In the genomic region with DNA sequence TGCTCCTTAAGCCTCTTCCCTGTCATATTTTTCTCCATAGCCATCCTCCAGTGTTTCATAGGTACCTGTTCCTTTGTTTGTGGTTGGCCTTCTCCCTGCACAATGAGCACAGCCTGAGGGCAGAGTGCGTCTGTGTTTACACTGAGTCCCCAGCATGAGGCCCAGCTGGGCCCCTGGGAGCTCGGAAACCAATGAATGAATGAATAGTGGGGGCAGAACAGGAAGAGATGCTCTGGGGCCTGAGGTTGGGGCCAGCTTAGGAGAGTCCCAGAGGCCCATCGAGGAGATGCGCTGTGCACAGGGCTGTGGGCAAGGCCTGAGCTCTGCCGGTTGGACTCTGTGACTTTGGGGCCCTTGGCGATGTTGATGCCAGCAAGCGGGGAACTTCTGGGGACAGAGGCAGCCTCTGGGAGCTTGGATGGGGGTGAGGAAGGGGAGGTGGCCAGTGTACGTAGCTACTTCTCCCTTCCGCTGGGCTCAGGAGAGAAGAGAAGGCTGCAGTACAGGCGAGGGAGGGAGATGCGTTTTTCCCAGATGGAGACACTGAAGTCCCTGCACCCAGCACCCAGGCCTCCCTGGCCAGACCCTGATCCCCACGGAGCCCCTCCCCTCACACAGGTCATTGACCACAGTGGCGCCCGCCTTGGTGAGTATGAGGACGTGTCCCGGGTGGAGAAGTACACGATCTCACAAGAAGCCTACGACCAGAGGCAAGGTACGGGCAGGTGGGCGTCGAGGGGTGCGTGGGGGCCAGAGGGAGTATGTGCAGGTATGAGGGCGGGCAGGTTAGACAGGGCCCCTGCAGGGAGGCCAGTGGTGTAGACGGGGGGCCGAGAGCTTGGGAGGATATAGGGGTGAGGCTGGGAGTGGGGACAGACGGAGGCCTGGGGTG, we compare ENCODE assay signal across 18 cellular contexts. TPM values are rescaled to one million over a fixed set of nuclear protein-coding genes. Genes with fewer than 3 reads are reported as not detected.
DNase-seq lines count a peak whose midpoint lies in the region; ATAC-seq and TF ChIP-seq lines count a peak whose summit lies in the region.
"Had no signal": no experiment of that assay in that cellular context is flagged by ENCODE, and none has a peak within 500 bp of the region (broad histone marks: within the 10 kb centered on the region; RNA-seq: fewer than 3 reads in every experiment).

No MANE protein-coding gene starts in this region.

- no peak for TF ChIP-seq POLR2A in vagina (IDR thresholded peaks at IDR 0.05)

- H3K36me3 Mint-ChIP-seq in WTC11, result peaks cover 43% of the 10 kb centered on the region
- H3K36me3 Mint-ChIP-seq in neural progenitor cell, result peaks cover 12% of the 10 kb centered on the region

- intact Hi-C loops in vagina (cut with DNase I), result no loop called here

- CTCF ChIA-PET in HEK293 (lab: Yijun Ruan, JAX), result interaction anchor here (0.6 to 1.5 kb wide), 5 partner anchors 11 to 416 kb away, joined by 3 to 4 read pairs (median 4); partner anchors contain the start of gene ZBTB32
- CTCF ChIA-PET in WTC11 (lab: Charles Lee), result interaction anchor here (0.6 kb wide), 1 partner anchor 527 kb away, joined by 3 read pairs; no protein-coding TSS in a partner anchor

- H3K27me3 ChIP-seq in neural progenitor cell, result no peaks in the 10 kb centered on the region
- no peaks in the 10 kb centered on the region for H3K27me3 ChIP-seq in vagina
- H3K27me3 ChIP-seq: suprapubic skin had no signal

- H3K4me1 Mint-ChIP-seq in WTC11, result peaks cover 18% of the 10 kb centered on the region
- peaks cover 9% of the 10 kb centered on the region for H3K4me1 Mint-ChIP-seq in neural progenitor cell

- peak overlapping the region; percentile 79 for H3K27ac ChIP-seq in HEK293 (ENCODE audit: extremely low read depth, low read depth, low read length)
- H3K27ac ChIP-seq in neural progenitor cell, result peak overlapping the region; percentile 70
- H3K27ac ChIP-seq in vagina, result no peak overlapping the region
- H3K27ac ChIP-seq: suprapubic skin had no signal

- DNase-seq in NCI-H2081 (lab: John Stamatoyannopoulos, UW) (peak; percentile 59 to 80), NCI-H2081 treated with DMSO at 0.1 percent for 48 hours (lab: John Stamatoyannopoulos, UW) (no peak), WTC11 (ENCODE audit: low spot score) (no peak), neural progenitor cell (ENCODE audit: low spot score) (no peak), LoVo (ENCODE audit: low spot score) (no peak), NK-92 (lab: John Stamatoyannopoulos, UW; ENCODE audit: unreplicated experiment) (no peak), vagina (ENCODE audit: extremely low spot score in 2 of 2) (no peak)
- DNase-seq: activated naive CD4-positive, alpha-beta T cell treated with anti-CD3 and anti-CD28 coated beads, Interleukin-2, amount 10 ng/mL, durations not matched to agents 7 days and 5 days; CD8-positive, alpha-beta memory T cell; GF-D8; left colon; NCI-H2227 treated with DMSO at 0.1 percent for 48 hours had no signal

- peaks cover 25% of the 10 kb centered on the region for H3K4me1 ChIP-seq in HEK293 (ENCODE audit: control insufficient read depth, insufficient read depth, low read length)
- H3K4me1 ChIP-seq in neural progenitor cell, result peaks cover 15% of the 10 kb centered on the region
- peaks cover 23% of the 10 kb centered on the region for H3K4me1 ChIP-seq in vagina

- H3F3A ChIP-seq in neural progenitor cell (ENCODE audit: low read depth), result peaks cover 5% of the 10 kb centered on the region

- peaks cover 12% of the 10 kb centered on the region for H4K20me1 ChIP-seq in neural progenitor cell (ENCODE audit: low read depth)

- H3K9ac ChIP-seq in neural progenitor cell, result no peak overlapping the region

- no peaks in the 10 kb centered on the region for H3K27me3 Mint-ChIP-seq in WTC11 (ENCODE audit: low read depth)
- H3K27me3 Mint-ChIP-seq in neural progenitor cell (ENCODE audit: insufficient read depth, low read depth), result peaks cover 5% of the 10 kb centered on the region

- H3K36me3 ChIP-seq in HEK293 (ENCODE audit: control insufficient read depth in 2 of 2, insufficient read depth in 1 of 2, low read length in 2 of 2) (peaks cover 73 to 85% of the 10 kb centered on the region in 2 experiments), neural progenitor cell (no peaks in the 10 kb centered on the region), vagina (peaks cover 0 to 51% of the 10 kb centered on the region in 2 donors)

- peak overlapping the region; percentile 61 for H3K4me2 ChIP-seq in neural progenitor cell

- H3K9me3 ChIP-seq in HEK293 (ENCODE audit: control insufficient read depth, insufficient read depth, low read depth, low read length) (no peaks in the 10 kb centered on the region), neural progenitor cell (ENCODE audit: low read depth) (no peaks in the 10 kb centered on the region), vagina (no peaks in the 10 kb centered on the region)
- H3K9me3 ChIP-seq: suprapubic skin had no signal

- H3K27ac Mint-ChIP-seq in WTC11, result peak overlapping the region; percentile 42
- H3K27ac Mint-ChIP-seq in neural progenitor cell, result peak overlapping the region; percentile 5
- H3K27ac Mint-ChIP-seq: activated naive CD4-positive, alpha-beta T cell treated with anti-CD3 and anti-CD28 coated beads, Interleukin-2, amount 10 ng/mL, durations not matched to agents 7 days and 5 days had no signal

- no peak overlapping the region for H2AFZ ChIP-seq in neural progenitor cell (replicated peaks)

- H3K4me3 ChIP-seq in HEK293 (ENCODE audit: low read depth, low read length) (no peak overlapping the region), neural progenitor cell (no peak overlapping the region), vagina (no peak overlapping the region)
- H3K4me3 ChIP-seq: suprapubic skin had no signal

- H3K79me2 ChIP-seq in neural progenitor cell (ENCODE audit: low read depth), result peaks cover 18% of the 10 kb centered on the region

- POLR2A ChIA-PET in HEK293 (lab: Yijun Ruan, JAX) (interaction anchor here (0.5 to 1.1 kb wide), 6 partner anchors 8 to 94 kb away, joined by 3 to 7 read pairs (median 3); partner anchors contain the start of genes CAPNS1, ZNF146 and ZNF565), WTC11 (lab: Charles Lee) (interaction anchor here (0.5 kb wide), 1 partner anchor 188 kb away, joined by 3 read pairs; no protein-coding TSS in a partner anchor)

- H3K4me3 Mint-ChIP-seq in WTC11, result 0 out of 2 replicates have a peak overlapping the region, but pooled peaks have one; percentile 18
- H3K4me3 Mint-ChIP-seq in neural progenitor cell, result no peak overlapping the region
- H3K4me3 Mint-ChIP-seq: activated naive CD4-positive, alpha-beta T cell treated with anti-CD3 and anti-CD28 coated beads, Interleukin-2, amount 10 ng/mL, durations not matched to agents 7 days and 5 days had no signal

- ATAC-seq in WTC11, result no peak
- ATAC-seq: left colon had no signal

- TF ChIP-seq CTCF in HEK293 (tag by site-specific recombination; IDR thresholded peaks at IDR 0.05), result no peak
- TF ChIP-seq CTCF in WTC11 (IDR thresholded peaks at IDR 0.05), result no peak
- no peak for TF ChIP-seq CTCF in neural progenitor cell (IDR thresholded peaks at IDR 0.05)
- no peak for TF ChIP-seq CTCF in vagina (IDR thresholded peaks at IDR 0.05)

- no peaks in the 10 kb centered on the region for H3K9me3 Mint-ChIP-seq in WTC11
- H3K9me3 Mint-ChIP-seq in neural progenitor cell, result no peaks in the 10 kb centered on the region
- H3K9me3 Mint-ChIP-seq: activated naive CD4-positive, alpha-beta T cell treated with anti-CD3 and anti-CD28 coated beads, Interleukin-2, amount 10 ng/mL, durations not matched to agents 7 days and 5 days; CD8-positive, alpha-beta memory T cell had no signal

TF ChIP-seq in HEK293, 187 proteins besides CTCF, POLR2A, EP300 and RAD21 (continues in another document):
- TF ChIP-seq ZFP69B (tag by site-specific recombination; IDR thresholded peaks at IDR 0.05) (no peak), ZBTB48 (tag by site-specific recombination; IDR thresholded peaks at IDR 0.05) (peak; percentile 44; the same call in 1 of the 2 replicates), ZNF138 (tag by site-specific recombination; IDR thresholded peaks at IDR 0.05; ENCODE audit: borderline replicate concordance) (no peak), ZBTB7A (tag by site-specific recombination; IDR thresholded peaks at IDR 0.05; ENCODE audit: low read depth) (no peak), ZFHX2 (tag by site-specific recombination; conservative IDR thresholded peaks at IDR 0.05) (peak; percentile 63), EGR2 (tag by site-specific recombination; IDR thresholded peaks at IDR 0.05; ENCODE audit: low read depth) (peak; percentile 88), ZNF37A (tag by site-specific recombination; IDR thresholded peaks at IDR 0.05) (no peak), ZSCAN23 (tag by site-specific recombination; IDR thresholded peaks at IDR 0.05) (peak; percentile 30; the same call in 1 of the 2 replicates), ZNF239 (tag by site-specific recombination; IDR thresholded peaks at IDR 0.05) (no peak), SCRT2 (tag by site-specific recombination; IDR thresholded peaks at IDR 0.05) (peak; percentile 83)

TF ChIP-seq in WTC11, 78 proteins besides CTCF, POLR2A, EP300 and RAD21 (continues in another document):
- TF ChIP-seq, protein P1, sequence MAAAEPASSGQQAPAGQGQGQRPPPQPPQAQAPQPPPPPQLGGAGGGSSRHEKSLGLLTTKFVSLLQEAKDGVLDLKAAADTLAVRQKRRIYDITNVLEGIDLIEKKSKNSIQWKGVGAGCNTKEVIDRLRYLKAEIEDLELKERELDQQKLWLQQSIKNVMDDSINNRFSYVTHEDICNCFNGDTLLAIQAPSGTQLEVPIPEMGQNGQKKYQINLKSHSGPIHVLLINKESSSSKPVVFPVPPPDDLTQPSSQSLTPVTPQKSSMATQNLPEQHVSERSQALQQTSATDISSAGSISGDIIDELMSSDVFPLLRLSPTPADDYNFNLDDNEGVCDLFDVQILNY (CRISPR knock-in tag; IDR thresholded peaks at IDR 0.05), result no peak
- TF ChIP-seq GTF2I (CRISPR knock-in tag; conservative IDR thresholded peaks at IDR 0.05), result no peak

RNA-seq across cellular contexts. Expression of gene TBCB, which starts 5.1 kb away (rescaled TPM):
- total RNA-seq in WTC11 (2021) (170 to 187 TPM (median 182 TPM) in 3 replicates), neural progenitor cell (ENCODE audit: low replicate concordance) (166 and 250 TPM in 2 replicates), vagina (105 TPM)

RNA-seq across cellular contexts. Expression of gene POLR2I, which starts 5.7 kb away (rescaled TPM):
- 161 to 177 TPM (median 165 TPM) in 3 replicates for total RNA-seq in WTC11 (2021)
- total RNA-seq in neural progenitor cell (ENCODE audit: low replicate concordance), result 44.0 and 67.1 TPM in 2 replicates
- 108 TPM for total RNA-seq in vagina

RNA-seq across cellular contexts. Expression of gene OVOL3, which starts 9.4 kb away (rescaled TPM):
- total RNA-seq in WTC11 (2021), result not detected in 3 replicates
- not detected in 2 replicates for total RNA-seq in neural progenitor cell (ENCODE audit: low replicate concordance)
- not detected for total RNA-seq in vagina
- total RNA-seq: A172; CD8-positive, alpha-beta memory T cell; fibroblast of lung; HT-29; left colon; pulmonary artery endothelial cell; suprapubic skin had no signal

RNA-seq across cellular contexts. Expression of gene CAPNS1, which starts 19.5 kb away (rescaled TPM):
- total RNA-seq in WTC11 (2021) (332 to 358 TPM (median 344 TPM) in 3 replicates), neural progenitor cell (ENCODE audit: low replicate concordance) (146 and 258 TPM in 2 replicates), vagina (181 TPM)

RNA-seq across cellular contexts. Expression of gene COX7A1, which starts 31.9 kb away (rescaled TPM):
- total RNA-seq in WTC11 (2021), result 0.64 to 1.0 TPM (median 0.70 TPM) in 3 replicates
- total RNA-seq in neural progenitor cell (ENCODE audit: low replicate concordance), result not detected in 2 replicates
- total RNA-seq in vagina, result 33.1 TPM
- total RNA-seq: A172; CD8-positive, alpha-beta memory T cell; HT-29 had no signal

Comparison
In these comparisons a context has a peak if more than half of its experiments do, and no peak if none do; other contexts are left out.
1. DNase-seq: peak in NCI-H2081 (2 of 2); none in NCI-H2081 treated with DMSO at 0.1 percent for 48 hours (single experiment), WTC11 (single experiment), neural progenitor cell (single experiment), LoVo (single experiment), NK-92 (single experiment) and vagina (0 of 2).